Comparison of ENCODE assay signal across 8 cellular contexts in the genomic region with DNA sequence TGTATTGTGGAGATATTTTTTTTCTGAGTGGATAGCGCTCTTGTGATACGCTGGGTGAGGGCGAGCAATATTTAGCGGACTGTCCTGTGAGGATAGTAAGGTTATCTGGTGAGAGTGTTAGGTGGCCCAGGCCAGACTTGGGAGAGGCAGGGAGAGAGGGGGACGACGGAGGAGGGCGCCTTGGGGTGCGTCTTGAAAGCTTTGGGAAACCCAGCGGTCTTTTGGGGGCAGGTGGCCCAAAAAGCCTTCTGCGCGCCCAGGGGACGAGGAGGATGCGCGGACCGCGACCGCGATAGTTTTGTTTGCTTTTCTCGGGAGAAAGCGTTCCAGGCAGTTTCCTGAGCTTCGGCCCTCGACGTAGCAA. TPM values are rescaled to one million over a fixed set of nuclear protein-coding genes. Genes with fewer than 3 reads are reported as not detected.
DNase-seq lines count a peak whose midpoint lies in the region; ATAC-seq, FAIRE-seq and TF ChIP-seq lines count a peak whose summit lies in the region.

No MANE protein-coding gene starts in this region.

- no peaks in the 10 kb centered on the region for H3K36me3 ChIP-seq in iPS DF 6.9 (ENCODE audit: control insufficient read depth, insufficient read depth, low read length)

- peak in 1 of 2 donors; percentile 5 for ATAC-seq in stimulated activated naive B cell treated with anti-CD40 and anti-IgM and Interleukin-4, amounts not matched to agents 10 μg/mL and 1 μg/mL and 100 μg/mL, for 72 hours (replicated peaks)

- peak; percentile 0 for DNase-seq in activated T-cell treated with anti-CD3 and anti-CD28 coated beads for 24 hours (ENCODE audit: low read depth)
- DNase-seq in activated T-cell treated with anti-CD3 and anti-CD28 coated beads for 4 hours = no peak
- DNase-seq in activated T-helper 1 cell treated with anti-CD3 and anti-CD28 coated beads, Interleukin-12 subunit alpha, Interleukin-12 subunit beta, Interleukin-2, Interleukin-4 antibody, amounts not matched to agents 30 ng/mL and 10 ng/mL and 1 ng/mL, durations not matched to agents 14 hours and 24 hours and 36 hours (ENCODE audit: low spot score) = no peak
- DNase-seq in iPS DF 6.9 (ENCODE audit: low read depth, low spot score) = no peak
- DNase-seq in stimulated activated naive B cell treated with anti-CD40 and anti-IgM and Interleukin-4, amounts not matched to agents 10 μg/mL and 1 μg/mL and 100 μg/mL, for 72 hours = no peak
- no peak for DNase-seq in SW480 (ENCODE audit: low spot score)
- DNase-seq in DMS79 (lab: John Stamatoyannopoulos, UW) = no peak
- DNase-seq in H54 (ENCODE audit: insufficient read length, low spot score) = no peak

- H3K36me3 Mint-ChIP-seq in activated T-helper 1 cell treated with anti-CD3 and anti-CD28 coated beads, Interleukin-12 subunit alpha, Interleukin-12 subunit beta, Interleukin-2, Interleukin-4 antibody, amounts not matched to agents 30 ng/mL and 10 ng/mL and 1 ng/mL, durations not matched to agents 14 hours and 24 hours and 36 hours (ENCODE audit: low read depth) = peaks cover 11% of the 10 kb centered on the region
- peaks cover 5 to 6% of the 10 kb centered on the region in 2 donors for H3K36me3 Mint-ChIP-seq in stimulated activated naive B cell treated with anti-CD40 and anti-IgM and Interleukin-4, amounts not matched to agents 10 μg/mL and 1 μg/mL and 100 μg/mL, for 72 hours

- H3K4me3 ChIP-seq in iPS DF 6.9 (ENCODE audit: low read length) = peak overlapping the region; percentile 82; the same call in 1 of the 2 replicates

- H3K9me3 ChIP-seq in iPS DF 6.9 (ENCODE audit: control insufficient read depth, insufficient read depth, low read length) = no peaks in the 10 kb centered on the region

- intact Hi-C loops in activated T-helper 1 cell treated with anti-CD3 and anti-CD28 coated beads, Interleukin-12 subunit alpha, Interleukin-12 subunit beta, Interleukin-2, Interleukin-4 antibody, amounts not matched to agents 30 ng/mL and 10 ng/mL and 1 ng/mL, durations not matched to agents 14 hours and 24 hours and 36 hours (cut with micrococcal nuclease) = loop anchor here (1.0 to 10.0 kb wide), 10 partner anchors 114 to 1919 kb away; a partner anchor contains a TSS

- no peaks in the 10 kb centered on the region for H3K27me3 ChIP-seq in iPS DF 6.9 (ENCODE audit: control insufficient read depth, insufficient read depth, low read length)

- peak overlapping the region; percentile 86 for H3K27ac Mint-ChIP-seq in activated T-helper 1 cell treated with anti-CD3 and anti-CD28 coated beads, Interleukin-12 subunit alpha, Interleukin-12 subunit beta, Interleukin-2, Interleukin-4 antibody, amounts not matched to agents 30 ng/mL and 10 ng/mL and 1 ng/mL, durations not matched to agents 14 hours and 24 hours and 36 hours
- H3K27ac Mint-ChIP-seq in stimulated activated naive B cell treated with anti-CD40 and anti-IgM and Interleukin-4, amounts not matched to agents 10 μg/mL and 1 μg/mL and 100 μg/mL, for 72 hours = peak overlapping the region; percentile 84

- peak overlapping the region; percentile 98 for H3K4me3 Mint-ChIP-seq in activated T-helper 1 cell treated with anti-CD3 and anti-CD28 coated beads, Interleukin-12 subunit alpha, Interleukin-12 subunit beta, Interleukin-2, Interleukin-4 antibody, amounts not matched to agents 30 ng/mL and 10 ng/mL and 1 ng/mL, durations not matched to agents 14 hours and 24 hours and 36 hours
- H3K4me3 Mint-ChIP-seq in stimulated activated naive B cell treated with anti-CD40 and anti-IgM and Interleukin-4, amounts not matched to agents 10 μg/mL and 1 μg/mL and 100 μg/mL, for 72 hours = peak overlapping the region; percentile 92 to 99

- H3K27me3 Mint-ChIP-seq in activated T-helper 1 cell treated with anti-CD3 and anti-CD28 coated beads, Interleukin-12 subunit alpha, Interleukin-12 subunit beta, Interleukin-2, Interleukin-4 antibody, amounts not matched to agents 30 ng/mL and 10 ng/mL and 1 ng/mL, durations not matched to agents 14 hours and 24 hours and 36 hours (ENCODE audit: insufficient read depth) = peaks cover 19% of the 10 kb centered on the region
- no peaks in the 10 kb centered on the region for H3K27me3 Mint-ChIP-seq in stimulated activated naive B cell treated with anti-CD40 and anti-IgM and Interleukin-4, amounts not matched to agents 10 μg/mL and 1 μg/mL and 100 μg/mL, for 72 hours

- no CpG with 5 or more reads among the region's 23 CpGs for WGBS in iPS DF 6.9 (ENCODE audit: insufficient coverage, insufficient read length)

- H3K4me1 ChIP-seq in iPS DF 6.9 (ENCODE audit: control insufficient read depth, insufficient read depth, low read length) = no peaks in the 10 kb centered on the region

- no peak for FAIRE-seq in H54 (lab: Jason Lieb, UNC)

- peaks cover 36% of the 10 kb centered on the region for H3K4me1 Mint-ChIP-seq in activated T-helper 1 cell treated with anti-CD3 and anti-CD28 coated beads, Interleukin-12 subunit alpha, Interleukin-12 subunit beta, Interleukin-2, Interleukin-4 antibody, amounts not matched to agents 30 ng/mL and 10 ng/mL and 1 ng/mL, durations not matched to agents 14 hours and 24 hours and 36 hours (ENCODE audit: low read depth)
- peaks cover 18 to 36% of the 10 kb centered on the region in 2 donors for H3K4me1 Mint-ChIP-seq in stimulated activated naive B cell treated with anti-CD40 and anti-IgM and Interleukin-4, amounts not matched to agents 10 μg/mL and 1 μg/mL and 100 μg/mL, for 72 hours

- H3K27ac ChIP-seq in iPS DF 6.9 (ENCODE audit: low read length) = no peak overlapping the region

- H3K9me3 Mint-ChIP-seq in activated T-helper 1 cell treated with anti-CD3 and anti-CD28 coated beads, Interleukin-12 subunit alpha, Interleukin-12 subunit beta, Interleukin-2, Interleukin-4 antibody, amounts not matched to agents 30 ng/mL and 10 ng/mL and 1 ng/mL, durations not matched to agents 14 hours and 24 hours and 36 hours = no peaks in the 10 kb centered on the region
- no peaks in the 10 kb centered on the region for H3K9me3 Mint-ChIP-seq in stimulated activated naive B cell treated with anti-CD40 and anti-IgM and Interleukin-4, amounts not matched to agents 10 μg/mL and 1 μg/mL and 100 μg/mL, for 72 hours

- no peak for TF ChIP-seq POLR2A in H54 (IDR thresholded peaks at IDR 0.05; ENCODE audit: low read depth, low read length)

RNA-seq across cellular contexts. Expression of a gene that starts 0.5 kb away (rescaled TPM):
- 20.9 and 22.2 TPM in 2 replicates for total RNA-seq in activated T-helper 1 cell treated with anti-CD3 and anti-CD28 coated beads, Interleukin-12 subunit alpha, Interleukin-12 subunit beta, Interleukin-2, Interleukin-4 antibody, amounts not matched to agents 30 ng/mL and 10 ng/mL and 1 ng/mL, durations not matched to agents 14 hours and 24 hours and 36 hours
